In genomic region chr1:8879348-8880067, GRCh38 we compare ENCODE assay signal across 7 cellular contexts. TPM values are rescaled to one million over a fixed set of nuclear protein-coding genes. Genes with fewer than 3 reads are reported as not detected.
DNase-seq lines count a peak whose midpoint lies in the region; ATAC-seq, FAIRE-seq and TF ChIP-seq lines count a peak whose summit lies in the region.

No MANE protein-coding gene starts in this region.

- peak overlapping the region; percentile 79 to 97 (median 80) for H3K4me3 ChIP-seq in Peyer's patch
- H3K4me3 ChIP-seq in H1 (ENCODE audit: extremely low read depth in 1 of 4, insufficient read depth in 2 of 4, low read depth in 3 of 4, low read length in 4 of 4), result peak overlapping the region in 3 of 4 experiments; percentile 6 to 92 (median 91); a peak in 4 of 8 replicates
- peak overlapping the region; percentile 95 for H3K4me3 ChIP-seq in neural cell (ENCODE audit: low read length)

- H4K5ac ChIP-seq in H1 (ENCODE audit: insufficient read length, low read depth, low read length), result no peak overlapping the region

- H3K36me3 ChIP-seq in Peyer's patch (peaks cover 0 to 11% (median 0%) of the 10 kb centered on the region in 3 donors), H1 (ENCODE audit: control insufficient read depth in 2 of 4, insufficient read depth in 4 of 4, low read length in 3 of 4) (peaks cover 7 to 30% (median 15%) of the 10 kb centered on the region in 4 experiments), neural cell (ENCODE audit: insufficient read depth, low read length) (no peaks in the 10 kb centered on the region)

- H2AFZ ChIP-seq in H1 (ENCODE audit: low read length) (no peak overlapping the region), neural cell (ENCODE audit: low read depth, low read length) (peak overlapping the region; percentile 82)

- H3K9ac ChIP-seq in H1 (replicated peaks in 1 of 4; ENCODE audit: extremely low read depth in 1 of 4, low read depth in 3 of 4, low read length in 3 of 4) (peak overlapping the region in 1 of 4 experiments; percentile 97; a peak in 3 of 7 replicates), neural cell (ENCODE audit: low read length) (peak overlapping the region; percentile 71)

- H3K23ac ChIP-seq in H1 (ENCODE audit: insufficient read length), result no peak overlapping the region

- no peak overlapping the region for H3K14ac ChIP-seq in H1 (ENCODE audit: insufficient read length)

- TF ChIP-seq EP300 in H1 (IDR thresholded peaks at IDR 0.05; ENCODE audit: borderline replicate concordance in 1 of 2, low read depth in 2 of 2, low read length in 2 of 2) (no peak), neural cell (conservative IDR thresholded peaks at IDR 0.05; ENCODE audit: poor library complexity, severe bottlenecking) (no peak)

- peak overlapping the region; percentile 1 for H3K4ac ChIP-seq in H1 (replicated peaks; ENCODE audit: insufficient read length, low read depth, low read length)

- H4K20me1 ChIP-seq in H1 (replicated peaks in 1 of 2; ENCODE audit: control insufficient read depth in 1 of 2, insufficient read depth in 2 of 2, low read length in 2 of 2) (peaks cover 8 to 14% of the 10 kb centered on the region in 2 experiments), neural cell (ENCODE audit: insufficient read depth) (no peaks in the 10 kb centered on the region)

- no peaks in the 10 kb centered on the region for H3K27me3 ChIP-seq in Peyer's patch
- no peaks in the 10 kb centered on the region for H3K27me3 ChIP-seq in H1 (replicated peaks in 1 of 4; ENCODE audit: control insufficient read depth in 3 of 4, extremely low read depth in 1 of 4, insufficient read depth in 3 of 4, low read length in 3 of 4)
- H3K27me3 ChIP-seq in neural cell (ENCODE audit: insufficient read depth, low read depth, low read length), result no peaks in the 10 kb centered on the region

- no peak overlapping the region; the same call in 1 of the 2 replicates for H2BK12ac ChIP-seq in H1 (ENCODE audit: low read depth, low read length)

- H3K79me1 ChIP-seq in H1 (ENCODE audit: low read depth, low read length), result no peaks in the 10 kb centered on the region; the same call in 1 of the 2 replicates

- H3K79me2 ChIP-seq in H1 (ENCODE audit: control insufficient read depth in 1 of 2, insufficient read depth in 2 of 2, low read length in 2 of 2), result peaks cover 29 to 43% of the 10 kb centered on the region in 2 experiments
- H3K79me2 ChIP-seq in neural cell (replicated peaks; ENCODE audit: insufficient read depth, low read length), result peaks cover 24% of the 10 kb centered on the region

- H3K9me3 ChIP-seq in Peyer's patch, result no peaks in the 10 kb centered on the region
- no peaks in the 10 kb centered on the region for H3K9me3 ChIP-seq in H1 (ENCODE audit: insufficient read depth in 2 of 2, low read depth in 1 of 2, low read length in 1 of 2)
- H3K9me3 ChIP-seq in neural cell (ENCODE audit: low read length), result no peaks in the 10 kb centered on the region

- TF ChIP-seq POLR2A in GM12891 (IDR thresholded peaks at IDR 0.05; ENCODE audit: low read depth, low read length) (no peak), Peyer's patch (IDR thresholded peaks at IDR 0.05) (peak in 1 of 2 donors; percentile 7), H1 (IDR thresholded peaks at IDR 0.05; ENCODE audit: control extremely low read depth in 1 of 2, low read depth in 2 of 2, low read length in 2 of 2) (no peak)

- peak overlapping the region; percentile 91 for H3K18ac ChIP-seq in H1 (ENCODE audit: extremely low read depth, low read length)

- no peak for DNase-seq in GM12891 (ENCODE audit: insufficient read length, low spot score)
- peak in 1 of 3 donors; percentile 64 for DNase-seq in Peyer's patch
- DNase-seq in H1 (ENCODE audit: low read depth in 1 of 2, low spot score in 2 of 2), result no peak
- DNase-seq in NCI-H1105 treated with DMSO at 0.1 percent for 48 hours (lab: John Stamatoyannopoulos, UW), result no peak
- DNase-seq in stimulated activated CD4-positive, alpha-beta T cell treated with anti-CD3 and anti-CD28 coated beads, Interleukin-2, amount 100 ng/mL, for 48 hours, result no peak

- H2AK5ac ChIP-seq in H1 (ENCODE audit: low read depth, low read length), result no peak overlapping the region

- no peak overlapping the region for H4K8ac ChIP-seq in H1 (ENCODE audit: extremely low read depth, insufficient read depth, low read length)

- H4K91ac ChIP-seq in H1 (replicated peaks; ENCODE audit: insufficient read length, low read length), result no peak overlapping the region

- H3K4me1 ChIP-seq in Peyer's patch, result peaks cover 0 to 42% (median 14%) of the 10 kb centered on the region in 4 donors
- H3K4me1 ChIP-seq in H1 (replicated peaks in 1 of 4; ENCODE audit: control insufficient read depth in 3 of 4, insufficient read depth in 4 of 4, low read length in 3 of 4), result peaks cover 3 to 18% (median 12%) of the 10 kb centered on the region in 4 experiments; a peak in 6 of 7 replicates

- H3F3A ChIP-seq in neural cell (ENCODE audit: insufficient read depth, low read length, poor library complexity, severe bottlenecking), result no peaks in the 10 kb centered on the region

- peaks cover 2% of the 10 kb centered on the region; the same call in 1 of the 2 replicates for H3K23me2 ChIP-seq in H1 (ENCODE audit: low read depth, low read length)

- CTCF ChIA-PET in H1 (lab: Charles Lee; ENCODE audit: partially characterized antibody), result interaction anchor here (0.7 to 9.0 kb wide), 8 partner anchors 11 to 126 kb away, joined by 3 to 59 read pairs (median 6); no protein-coding TSS in a partner anchor

- H3K4me2 ChIP-seq in H1 (ENCODE audit: insufficient read depth in 1 of 2, low read depth in 2 of 2, low read length in 2 of 2) (peak overlapping the region; percentile 54 to 65), neural cell (ENCODE audit: low read length) (no peak overlapping the region)

- no peak overlapping the region for H2BK20ac ChIP-seq in H1 (ENCODE audit: low read length)

- peak in 4 of 6 experiments; percentile 1 to 30 (median 12) for TF ChIP-seq CTCF in Peyer's patch (IDR thresholded peaks at IDR 0.05)
- TF ChIP-seq CTCF in H1 (IDR thresholded peaks at IDR 0.05; ENCODE audit: control extremely low read depth in 1 of 3, insufficient read depth in 1 of 3, low read depth in 1 of 3, low read length in 3 of 3), result peak in 1 of 3 experiments; percentile 29; a peak in 1 of 4 replicates
- TF ChIP-seq CTCF in neural cell (IDR thresholded peaks at IDR 0.05; ENCODE audit: poor library complexity, severe bottlenecking), result peak; percentile 60

- TF ChIP-seq RAD21 in H1 (IDR thresholded peaks at IDR 0.05 in 1 of 2, conservative IDR thresholded peaks at IDR 0.05 in 1 of 2; ENCODE audit: low read depth in 2 of 2, low read length in 2 of 2) (no peak), neural cell (conservative IDR thresholded peaks at IDR 0.05) (no peak)

- 38% methylated on average over 15 of the region's 15 CpGs; no CpG with 5 or more reads in 1 of the 2 experiments for WGBS in H1 (ENCODE audit: extremely low coverage in 1 of 2, insufficient coverage in 1 of 2, insufficient read length in 1 of 2, insufficient replicate concordance in 2 of 2, low coverage in 1 of 2, low lambda C conversion rate in 2 of 2, missing lambda C conversion rate in 1 of 2), 2 experiments

- no peak for ATAC-seq in HG03342 (IDR thresholded peaks at IDR 0.05; ENCODE audit: unreplicated experiment)

- FAIRE-seq in GM12891 (lab: Jason Lieb, UNC), result no peak
- no peak for FAIRE-seq in H1 (lab: Jason Lieb, UNC)

- POLR2A ChIA-PET in H1 (lab: Charles Lee; ENCODE audit: partially characterized antibody), result interaction anchor here (0.8 to 29.3 kb wide), 15 partner anchors 9 to 370 kb away, joined by 3 to 880 read pairs (median 5); no protein-coding TSS in a partner anchor

- H2BK15ac ChIP-seq in H1 (ENCODE audit: low read length), result no peak overlapping the region

- no peak overlapping the region for H3K56ac ChIP-seq in H1 (replicated peaks; ENCODE audit: insufficient read length, low read depth, low read length)

- H3K27ac ChIP-seq in Peyer's patch (peak overlapping the region; percentile 95 to 100 (median 98)), H1 (ENCODE audit: low read depth, low read length) (peak overlapping the region; percentile 92; the same call in 1 of the 2 replicates), neural cell (ENCODE audit: low read length) (no peak overlapping the region)

- no peaks in the 10 kb centered on the region for H3K9me2 ChIP-seq in neural cell (ENCODE audit: insufficient read depth, low read length)

- no peak overlapping the region for H2BK5ac ChIP-seq in H1 (ENCODE audit: low read depth, low read length)

- no peak overlapping the region for H2BK120ac ChIP-seq in H1 (replicated peaks; ENCODE audit: low read depth, low read length)

TF ChIP-seq in GM12891, 5 proteins besides CTCF, POLR2A, EP300 and RAD21 (continues in another document):
- peak; percentile 59 for TF ChIP-seq TAF1 (IDR thresholded peaks at IDR 0.05; ENCODE audit: low read depth, low read length)
- TF ChIP-seq SPI1 (IDR thresholded peaks at IDR 0.05; ENCODE audit: low read depth, low read length), result no peak
- 0 out of 2 replicates have a peak, but pooled peaks have one; percentile 39 for TF ChIP-seq POLR2AphosphoS5 (IDR thresholded peaks at IDR 0.05; ENCODE audit: low read depth, low read length)
- TF ChIP-seq POU2F2 (IDR thresholded peaks at IDR 0.05; ENCODE audit: low read depth, low read length), result no peak

TF ChIP-seq in H1, 55 proteins besides CTCF, POLR2A, EP300 and RAD21 (continues in another document):
- no peak for TF ChIP-seq KDM1A (IDR thresholded peaks at IDR 0.05; ENCODE audit: borderline replicate concordance, low read length)

TF ChIP-seq in neural cell, 6 proteins besides CTCF, POLR2A, EP300 and RAD21 (continues in another document):
- TF ChIP-seq EZH2 (IDR thresholded peaks at IDR 0.05; ENCODE audit: borderline replicate concordance, insufficient read depth, low read length, poor library complexity, severe bottlenecking) (no peak), POLR2AphosphoS5 (IDR thresholded peaks at IDR 0.05) (no peak)

RNA-seq across cellular contexts. Expression of gene ENO1, which starts 1.0 kb away (rescaled TPM):
- 2,629 TPM for polyA plus RNA-seq in GM12891 (2012; ENCODE audit: low read depth, missing spikeins)
- total RNA-seq in Peyer's patch, result 100 to 1,000 TPM; 355 to 547 (median 484) TPM
- 2,080 and 2,117 TPM in 2 replicates for total RNA-seq in H1 (2021; fragmentation: NEBNext Ultra II Directional; extraction: Animal tissue kit (Norgen Biotek cat#: 25700))
- 1,763 and 2,059 TPM in 2 replicates for polyA plus RNA-seq in H1 (2011; rRNA removed)
- 2,358 TPM for polyA plus RNA-seq in H1 (2011; cell fraction: cytosol; rRNA removed)
- 2,405 TPM for polyA plus RNA-seq in H1 (2011; cell fraction: nucleus; rRNA removed)
- polyA plus RNA-seq in H1 (2012, experiment 1 of 2), result 1,870 to 2,736 TPM (median 2,687 TPM) in 4 replicates
- 3,551 TPM for polyA plus RNA-seq in H1 (2012, experiment 2 of 2)
- 1,002 TPM for polyA plus RNA-seq in H1 (2013, experiment 1 of 2)
- 997 TPM for polyA plus RNA-seq in H1 (2013, experiment 2 of 2)
- polyA minus RNA-seq in H1 (2011; rRNA and poly(A)+ RNA removed), result 2,726 and 2,920 TPM in 2 replicates
- polyA minus RNA-seq in H1 (2011; cell fraction: cytosol; rRNA and poly(A)+ RNA removed), result 1,825 TPM
- 812 TPM for polyA minus RNA-seq in H1 (2011; cell fraction: nucleus; rRNA and poly(A)+ RNA removed)
- 199 and 260 TPM in 2 replicates for polyA plus RNA-seq in neural cell
- 206 and 231 TPM in 2 replicates for polyA minus RNA-seq in neural cell
